12 cellular contexts compared by ENCODE assay signal in genomic region chr4:73868206-73869129, GRCh38. TPM values are rescaled to one million over a fixed set of nuclear protein-coding genes. Genes with fewer than 3 reads are reported as not detected.
DNase-seq lines count a peak whose midpoint lies in the region; ATAC-seq and TF ChIP-seq lines count a peak whose summit lies in the region.
"Had no signal": no experiment of that assay in that cellular context is flagged by ENCODE, and none has a peak within 500 bp of the region (broad histone marks: within the 10 kb centered on the region; RNA-seq: fewer than 3 reads in every experiment).

No MANE protein-coding gene starts in this region.

- no peaks in the 10 kb centered on the region for H3K27me3 Mint-ChIP-seq in Calu3 (ENCODE audit: unreplicated experiment)

- TF ChIP-seq EP300 in ovary (IDR thresholded peaks at IDR 0.05), result no peak

- H3K36me3 ChIP-seq in heart left ventricle, result no peaks in the 10 kb centered on the region
- no peaks in the 10 kb centered on the region for H3K36me3 ChIP-seq in ovary
- H3K36me3 ChIP-seq: HAP-1 had no signal

- peaks cover 51% of the 10 kb centered on the region for H3K36me3 Mint-ChIP-seq in Calu3 (ENCODE audit: insufficient read depth, unreplicated experiment)

- 28 to 38% (median 28%) methylated on average over 13 to 16 of the region's 16 CpGs for WGBS in heart left ventricle, 4 donors
- WGBS in ovary, 3 donors, result 24 to 29% (median 27%) methylated on average over 16 of the region's 16 CpGs

- H3K9me3 ChIP-seq in heart left ventricle, result no peaks in the 10 kb centered on the region
- no peaks in the 10 kb centered on the region for H3K9me3 ChIP-seq in ovary
- H3K9me3 ChIP-seq: HAP-1 had no signal

- TSS peak; percentile 88 for BruUV-seq in Calu3 (replicated peaks; lab: Mats Ljungman, UMichigan)

- ATAC-seq in heart left ventricle (peak; percentile 8 to 58 (median 24)), GM21381 (IDR thresholded peaks at IDR 0.05; ENCODE audit: unreplicated experiment) (no peak), HG02763 (IDR thresholded peaks at IDR 0.05; ENCODE audit: unreplicated experiment) (no peak), HG03108 (IDR thresholded peaks at IDR 0.05; ENCODE audit: unreplicated experiment) (no peak)

- H3K4me3 Mint-ChIP-seq in Calu3 (ENCODE audit: low read depth, unreplicated experiment), result peak overlapping the region; percentile 88

- no peak for TF ChIP-seq CTCF in Calu3 (IDR thresholded peaks at IDR 0.05; ENCODE audit: unreplicated experiment)
- TF ChIP-seq CTCF in VCaP (conservative IDR thresholded peaks at IDR 0.05), result no peak; the same call in 1 of the 2 replicates
- TF ChIP-seq CTCF in heart left ventricle (IDR thresholded peaks at IDR 0.05), result no peak
- TF ChIP-seq CTCF in ovary (IDR thresholded peaks at IDR 0.05), result no peak

- TF ChIP-seq POLR2A in heart left ventricle (IDR thresholded peaks at IDR 0.05) (no peak), ovary (IDR thresholded peaks at IDR 0.05) (no peak)

- peak overlapping the region; percentile 55; the same call in 1 of the 2 replicates for H3K27ac ChIP-seq in VCaP
- peak overlapping the region in 9 of 12 donors; percentile 32 to 75 (median 59) for H3K27ac ChIP-seq in heart left ventricle
- no peak overlapping the region for H3K27ac ChIP-seq in ovary

- H3K27me3 ChIP-seq in heart left ventricle (peaks cover 0 to 25% (median 0%) of the 10 kb centered on the region in 9 donors), ovary (no peaks in the 10 kb centered on the region)

- intact Hi-C loops in Calu3 (cut with micrococcal nuclease; ENCODE audit: unreplicated experiment), result loop anchor here (5.0 to 10.0 kb wide), 2 partner anchors 136 to 266 kb away; no protein-coding TSS in a partner anchor
- intact Hi-C loops in heart left ventricle (cut with DNase I), result loop anchor here in 2 of 10 donors (5.0 to 10.0 kb wide), 3 partner anchors 141 to 264 kb away; no protein-coding TSS in a partner anchor
- intact Hi-C loops in ovary (cut with DNase I), result no loop called here

- H3K27ac Mint-ChIP-seq in Calu3 (ENCODE audit: unreplicated experiment), result peak overlapping the region; percentile 29

- DNase-seq in Calu3 (no peak), heart left ventricle (no peak), ovary (no peak), NK-92 (lab: John Stamatoyannopoulos, UW; ENCODE audit: unreplicated experiment) (no peak)
- DNase-seq: activated naive CD4-positive, alpha-beta T cell treated with Interleukin-2 at 50 U/mL for 16 hours; COR-L47; NCI-H2227 treated with DMSO at 0.1 percent for 48 hours had no signal

- H3K4me3 ChIP-seq in heart left ventricle, result peak overlapping the region; percentile 51 to 80 (median 64)
- peak overlapping the region; percentile 43 for H3K4me3 ChIP-seq in ovary
- H3K4me3 ChIP-seq: HAP-1 had no signal

- CTCF ChIA-PET in Calu3 (lab: Charles Lee), result interaction anchor here (0.7 to 1.5 kb wide), 7 partner anchors 24 to 199 kb away, joined by 3 to 8 read pairs (median 4); partner anchors contain the start of gene CXCL5

- H3K4me1 ChIP-seq in heart left ventricle, result peaks cover 0 to 20% (median 5%) of the 10 kb centered on the region in 12 donors
- peaks cover 4% of the 10 kb centered on the region for H3K4me1 ChIP-seq in ovary (ENCODE audit: insufficient read depth)
- H3K4me1 ChIP-seq: HAP-1 had no signal

- peaks cover 18% of the 10 kb centered on the region for H3K4me1 Mint-ChIP-seq in Calu3 (ENCODE audit: low read depth, unreplicated experiment)

- H3K9me3 Mint-ChIP-seq in Calu3 (ENCODE audit: low read depth, unreplicated experiment), result no peaks in the 10 kb centered on the region

RNA-seq across cellular contexts. Expression of gene CXCL1, which starts 0.7 kb away (rescaled TPM):
- total RNA-seq in Calu3 (2022) (212 and 414 TPM in 2 replicates), heart left ventricle (10 to 100 TPM in 1 of 9 donors, 1 to 10 TPM in 5, under 1 TPM in 2, not detected in 1; 0.26 to 14.9 (median 1.5) TPM), ovary (10 to 100 TPM in 1 of 7 donors, 1 to 10 TPM in 4, under 1 TPM in 2; 0.40 to 28.5 (median 1.5) TPM)
- polyA plus RNA-seq in heart left ventricle (1 to 10 TPM; 1.8 to 1.9 TPM), ovary (1 to 10 TPM; 1.4 to 8.2 TPM)

RNA-seq across cellular contexts. Expression of gene PF4V1, which starts 15.4 kb away (rescaled TPM):
- total RNA-seq in Calu3 (2022) (not detected in 2 replicates), heart left ventricle (under 1 TPM in 1 of 9 donors, not detected in 8; 0.93 TPM), ovary (not detected)
- polyA plus RNA-seq in heart left ventricle (not detected), ovary (not detected)

RNA-seq across cellular contexts. Expression of gene CXCL6, which starts 32.0 kb away (rescaled TPM):
- total RNA-seq in Calu3 (2022) (48.2 and 91.0 TPM in 2 replicates), heart left ventricle (1 to 10 TPM in 2 of 9 donors, under 1 TPM in 3, not detected in 4; 0.16 to 4.5 (median 0.83) TPM), ovary (1 to 10 TPM in 1 of 7 donors, under 1 TPM in 4, not detected in 2; 0.12 to 1.5 (median 0.15) TPM)
- polyA plus RNA-seq in heart left ventricle (under 1 TPM; 0.11 to 0.71 TPM), ovary (under 1 TPM; 0.20 to 0.75 TPM)

Comparison
In these comparisons a context has a peak if more than half of its experiments do, and no peak if none do; other contexts are left out.
1. H3K27ac ChIP-seq: peak in VCaP (single experiment) and heart left ventricle (9 of 12); none in ovary (0 of 2).
2. ATAC-seq: peak in heart left ventricle (4 of 4); none in GM21381 (single experiment), HG02763 (single experiment) and HG03108 (single experiment).